ENCODE assay signal across 8 cellular contexts in the genomic region with DNA sequence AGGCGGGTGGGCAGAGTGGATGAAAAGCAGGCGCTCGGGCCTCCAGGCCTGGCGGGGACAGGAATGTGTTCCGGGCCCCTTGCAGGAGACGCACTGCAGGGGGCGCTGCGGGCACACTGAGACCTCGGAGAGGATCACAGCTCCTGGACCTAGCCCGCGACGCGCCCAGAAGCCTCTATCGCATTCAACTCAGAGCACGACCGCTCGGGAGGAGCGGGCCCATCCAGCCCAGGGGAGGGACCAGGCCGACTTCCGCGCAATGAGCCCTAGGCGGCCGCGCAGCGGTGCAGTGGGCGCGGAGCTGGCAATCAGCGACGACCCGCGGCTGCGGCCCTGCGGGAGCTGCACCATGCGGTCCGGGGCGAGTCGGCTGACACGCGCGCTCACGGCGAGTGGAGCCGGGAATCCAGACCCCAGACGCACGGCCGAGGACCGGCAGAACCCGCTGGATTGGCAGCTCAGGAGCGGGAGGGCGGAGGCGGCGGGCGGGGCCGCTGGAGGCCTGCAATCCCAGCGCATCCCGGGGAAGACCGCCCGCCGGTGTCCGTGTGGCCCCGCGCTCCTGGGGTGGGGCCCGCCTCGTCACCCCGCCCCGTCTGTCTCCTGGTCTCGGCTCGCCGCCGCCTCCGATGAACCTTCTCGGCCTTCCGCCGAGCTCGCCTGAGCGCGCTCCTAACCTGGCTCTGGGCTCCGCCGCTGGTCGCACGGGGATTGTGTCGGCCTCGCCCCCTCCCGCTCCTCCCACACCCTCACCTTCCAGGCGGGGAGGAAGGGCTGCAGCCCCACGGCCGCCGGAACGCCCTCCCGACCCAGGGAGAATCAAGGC. TPM values are rescaled to one million over a fixed set of nuclear protein-coding genes. Genes with fewer than 3 reads are reported as not detected.
DNase-seq lines count a peak whose midpoint lies in the region; TF ChIP-seq lines count a peak whose summit lies in the region.

No MANE protein-coding gene starts in this region.

- H3K27ac ChIP-seq in SJSA1 = no peak overlapping the region
- H3K27ac ChIP-seq in suprapubic skin = peak overlapping the region; percentile 86

- no peak for TF ChIP-seq POLR2A in suprapubic skin (IDR thresholded peaks at IDR 0.05)

- H3K4me1 Mint-ChIP-seq in HFFc6 (ENCODE audit: low read depth) = peaks cover 29% of the 10 kb centered on the region
- H3K4me1 Mint-ChIP-seq in activated naive CD4-positive, alpha-beta T cell treated with anti-CD3 and anti-CD28 coated beads for 36 hours (ENCODE audit: low read depth) = peaks cover 15% of the 10 kb centered on the region

- H3K4me3 ChIP-seq in SJSA1 (peak overlapping the region; percentile 52), suprapubic skin (peak overlapping the region; percentile 69)

- H3K27me3 Mint-ChIP-seq in HFFc6 (ENCODE audit: insufficient read depth) = peaks cover 5% of the 10 kb centered on the region
- no peaks in the 10 kb centered on the region for H3K27me3 Mint-ChIP-seq in activated naive CD4-positive, alpha-beta T cell treated with anti-CD3 and anti-CD28 coated beads for 36 hours (ENCODE audit: low read depth)

- peak overlapping the region; percentile 76 for H3K4me3 Mint-ChIP-seq in HFFc6
- peak overlapping the region; percentile 87 for H3K4me3 Mint-ChIP-seq in activated naive CD4-positive, alpha-beta T cell treated with anti-CD3 and anti-CD28 coated beads for 36 hours

- under 1% methylated on average over 16 of the region's 90 CpGs for WGBS in suprapubic skin

- CTCF ChIA-PET in GM10248 (lab: Yijun Ruan, JAX) = interaction anchor here (0.7 to 6.9 kb wide), 38 partner anchors 9 to 518 kb away, joined by 3 to 95 read pairs (median 4); no protein-coding TSS in a partner anchor
- CTCF ChIA-PET in activated naive CD4-positive, alpha-beta T cell treated with anti-CD3 and anti-CD28 coated beads for 36 hours (lab: Charles Lee) = interaction anchor here (0.5 to 4.7 kb wide), 33 partner anchors 9 to 1899 kb away, joined by 3 to 56 read pairs (median 4); partner anchors contain the start of gene WAPL

- POLR2A ChIA-PET in GM10248 (lab: Yijun Ruan, JAX) = interaction anchor here (0.7 to 1.3 kb wide), 4 partner anchors 9 to 186 kb away, joined by 3 to 6 read pairs (median 3); no protein-coding TSS in a partner anchor

- intact Hi-C loops in activated naive CD4-positive, alpha-beta T cell treated with anti-CD3 and anti-CD28 coated beads for 36 hours (cut with micrococcal nuclease) = loop anchor here (1.0 to 5.0 kb wide), 13 partner anchors 11 to 695 kb away; partner anchors contain the start of genes BMPR1A, GLUD1, SHLD2 and WAPL

- no peaks in the 10 kb centered on the region for H3K36me3 Mint-ChIP-seq in HFFc6 (ENCODE audit: low read depth)
- no peaks in the 10 kb centered on the region for H3K36me3 Mint-ChIP-seq in activated naive CD4-positive, alpha-beta T cell treated with anti-CD3 and anti-CD28 coated beads for 36 hours (ENCODE audit: low read depth)

- H3K27ac Mint-ChIP-seq in HFFc6 = peak overlapping the region; percentile 56
- H3K27ac Mint-ChIP-seq in activated naive CD4-positive, alpha-beta T cell treated with anti-CD3 and anti-CD28 coated beads for 36 hours = peak overlapping the region; percentile 87

- H3K9me3 Mint-ChIP-seq in HFFc6 = no peaks in the 10 kb centered on the region
- no peaks in the 10 kb centered on the region for H3K9me3 Mint-ChIP-seq in activated naive CD4-positive, alpha-beta T cell treated with anti-CD3 and anti-CD28 coated beads for 36 hours

- H3K36me3 ChIP-seq in SJSA1 = no peaks in the 10 kb centered on the region
- H3K36me3 ChIP-seq in suprapubic skin = no peaks in the 10 kb centered on the region

- TF ChIP-seq EP300 in suprapubic skin (IDR thresholded peaks at IDR 0.05) = no peak

- H3K9me3 ChIP-seq in SJSA1 (replicated peaks) = no peaks in the 10 kb centered on the region
- no peaks in the 10 kb centered on the region for H3K9me3 ChIP-seq in suprapubic skin

- TF ChIP-seq CTCF in GM10248 (IDR thresholded peaks at IDR 0.05; ENCODE audit: control extremely low read depth, extremely low read depth, low read depth, missing control alignments) (peak; percentile 94), HFFc6 (IDR thresholded peaks at IDR 0.05) (peak; percentile 97), suprapubic skin (IDR thresholded peaks at IDR 0.05) (peak; percentile 74 to 97)

- H3K4me1 ChIP-seq in SJSA1 (replicated peaks) (peaks cover 18% of the 10 kb centered on the region), suprapubic skin (peaks cover 34% of the 10 kb centered on the region)

- peak; percentile 91 for DNase-seq in GM10248 (ENCODE audit: extremely low spot score)
- peak; percentile 94 for DNase-seq in HFFc6
- DNase-seq in MV-4-11 (lab: John Stamatoyannopoulos, UW) = peak; percentile 91
- DNase-seq in SJSA1 (ENCODE audit: low read depth in 1 of 2, low spot score in 2 of 2) = peak; percentile 94 to 97
- DNase-seq in activated naive CD4-positive, alpha-beta T cell treated with anti-CD3 and anti-CD28 coated beads for 36 hours = peak; percentile 98
- DNase-seq in globus pallidus (ENCODE audit: low spot score) = peak; percentile 93
- peak in 55 of 56 donors; percentile 36 to 97 (median 87) for DNase-seq in nucleus accumbens (lab: John Stamatoyannopoulos, UW)
- peak; percentile 92 to 97 for DNase-seq in suprapubic skin (ENCODE audit: low spot score in 2 of 2)

- H3K27me3 ChIP-seq in SJSA1 (replicated peaks) (no peaks in the 10 kb centered on the region), suprapubic skin (no peaks in the 10 kb centered on the region)

RNA-seq across cellular contexts. Expression of gene GRID1, which starts 33.5 kb away (rescaled TPM):
- not detected for total RNA-seq in HFFc6 (2021; fragmentation: NEBNext Ultra II Directional; extraction: Animal tissue kit (Norgen Biotek cat#: 25700))
- 0.05 TPM in 1 of 2 replicates, not detected in the other for total RNA-seq in SJSA1 (2014; rRNA removed; shearing (Covaris generic))
- total RNA-seq in activated naive CD4-positive, alpha-beta T cell treated with anti-CD3 and anti-CD28 coated beads for 36 hours = not detected
- total RNA-seq in suprapubic skin = 1 to 10 TPM; 1.8 to 3.1 (median 2.4) TPM
